Comparison of ENCODE assay signal across 1 cellular context in the genomic region with DNA sequence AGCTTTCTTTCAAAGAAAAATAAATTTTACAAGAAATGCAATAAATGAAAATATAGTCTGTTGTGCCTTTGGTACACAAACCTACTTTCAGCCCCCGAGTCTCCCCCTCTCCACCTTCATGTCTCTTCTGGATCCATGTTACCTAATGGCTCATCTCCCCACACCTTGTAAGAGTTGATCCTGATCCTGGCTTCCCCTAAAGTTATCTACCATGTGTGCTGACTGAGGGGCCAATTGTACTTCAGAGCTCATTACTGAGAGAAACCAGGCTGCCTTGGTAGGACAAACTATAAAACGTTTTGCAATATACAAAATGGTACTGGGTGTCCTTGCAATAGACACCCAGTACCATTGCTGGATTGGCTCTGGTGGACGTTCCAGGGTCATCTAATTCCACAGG.
TF ChIP-seq lines count a peak whose summit lies in the region.

No MANE protein-coding gene starts in this region.

TF ChIP-seq in HCT116, 20 proteins besides CTCF, POLR2A, EP300 and RAD21:
- TF ChIP-seq REST (IDR thresholded peaks at IDR 0.05; ENCODE audit: low read depth) = no peak
